ENCODE assay signal across 6 cellular contexts in genomic region chr20:36838381-36838780, GRCh38. TPM values are rescaled to one million over a fixed set of nuclear protein-coding genes. Genes with fewer than 3 reads are reported as not detected.
"Had no signal": no experiment of that assay in that cellular context is flagged by ENCODE, and none has a peak within 500 bp of the region (broad histone marks: within the 10 kb centered on the region; RNA-seq: fewer than 3 reads in every experiment).

No MANE protein-coding gene starts in this region.

RNA-seq across cellular contexts. Expression of gene TLDC2, which starts 37.6 kb away (rescaled TPM):
- total RNA-seq: heart right ventricle; lung microvascular endothelial cell; naive thymus-derived CD8-positive, alpha-beta T cell; osteocyte; smooth muscle cell; tibial nerve had no signal
- polyA plus RNA-seq: smooth muscle cell had no signal
